ENCODE assay signal across 1 cellular context in genomic region chr22:29883045-29883830, GRCh38.
TF ChIP-seq lines count a peak whose summit lies in the region.

Gene MTMR3, plus strand, starts transcription at chr22:29883174. Its CDS starts 87,886 bp downstream, at chr22:29971060.

TF ChIP-seq in IMR-90, 13 proteins besides CTCF, POLR2A, EP300 and RAD21 (continued from another document):
- TF ChIP-seq SMC3 (IDR thresholded peaks at IDR 0.05; ENCODE audit: low read depth, low read length) = 0 out of 2 replicates have a peak, but pooled peaks have one; percentile 17
- TF ChIP-seq BHLHE40 (IDR thresholded peaks at IDR 0.05; ENCODE audit: low read depth, low read length) = no peak
- no peak for TF ChIP-seq RFX5 (IDR thresholded peaks at IDR 0.05; ENCODE audit: low read depth, low read length)
- peak; percentile 72; the same call in 1 of the 2 replicates for TF ChIP-seq MXI1 (IDR thresholded peaks at IDR 0.05; ENCODE audit: borderline replicate concordance, low read depth, low read length)
- peak; percentile 72; the same call in 1 of the 2 replicates for TF ChIP-seq MAZ (IDR thresholded peaks at IDR 0.05; ENCODE audit: borderline replicate concordance, low read depth, low read length)
